In the genomic region with DNA sequence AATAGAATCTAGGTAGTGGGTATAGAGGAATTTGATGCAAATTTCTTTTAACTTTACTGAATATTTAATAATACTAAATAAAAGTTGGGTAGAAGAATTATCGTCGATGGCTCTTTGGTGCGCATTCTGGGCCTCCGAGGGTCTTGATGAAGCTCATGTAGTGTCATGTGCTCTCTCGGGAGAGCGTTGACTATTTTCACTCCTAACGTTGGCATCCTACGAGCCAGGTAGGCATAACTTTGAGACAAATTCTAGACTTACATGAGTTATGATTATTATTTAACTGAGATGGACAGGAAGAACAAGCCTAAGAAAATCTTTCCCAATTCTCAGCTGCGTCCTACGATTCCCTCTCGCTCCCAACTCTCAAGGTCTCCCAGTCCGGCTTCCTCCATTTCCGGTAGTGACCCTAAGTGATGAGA, we compare ENCODE assay signal across 8 cellular contexts. TPM values are rescaled to one million over a fixed set of nuclear protein-coding genes. Genes with fewer than 3 reads are reported as not detected.
A peak's percentile ranks its signal among the peaks of the same experiment; 100 is the strongest.
DNase-seq lines count a peak whose midpoint lies in the region; ATAC-seq, FAIRE-seq and TF ChIP-seq lines count a peak whose summit lies in the region.

No MANE protein-coding gene starts in this region.

- peak overlapping the region; percentile 36 for H3K27ac Mint-ChIP-seq in activated CD8-positive, alpha-beta T cell treated with anti-CD3 and anti-CD28 coated beads, Interleukin-2, amount 10 ng/mL, durations not matched to agents 7 days and 5 days

- FAIRE-seq in small intestine (lab: Jason Lieb, UNC): no peak

- DNase-seq in activated CD8-positive, alpha-beta T cell treated with anti-CD3 and anti-CD28 coated beads, Interleukin-2, amount 10 ng/mL, durations not matched to agents 7 days and 5 days: no peak
- DNase-seq in small intestine: no peak
- no peak for DNase-seq in activated CD4-positive, CD25-positive, alpha-beta regulatory T cell (lab: John Stamatoyannopoulos, UW)
- no peak for DNase-seq in amygdala (lab: John Stamatoyannopoulos, UW)
- no peak for DNase-seq in NCI-H128 (lab: John Stamatoyannopoulos, UW; ENCODE audit: unreplicated experiment)

- peaks cover 45% of the 10 kb centered on the region for H3K4me1 Mint-ChIP-seq in activated CD8-positive, alpha-beta T cell treated with anti-CD3 and anti-CD28 coated beads, Interleukin-2, amount 10 ng/mL, durations not matched to agents 7 days and 5 days (ENCODE audit: low read depth)

- CTCF ChIA-PET in HEK293 (lab: Yijun Ruan, JAX): no interaction called here
- CTCF ChIA-PET in activated CD8-positive, alpha-beta T cell treated with anti-CD3 and anti-CD28 coated beads, Interleukin-2, amount 10 ng/mL, durations not matched to agents 7 days and 5 days (lab: Charles Lee): interaction anchor here (0.9 kb wide), 1 partner anchor 41 kb away, joined by 3 read pairs; no protein-coding TSS in a partner anchor

- H3K4me3 Mint-ChIP-seq in activated CD8-positive, alpha-beta T cell treated with anti-CD3 and anti-CD28 coated beads, Interleukin-2, amount 10 ng/mL, durations not matched to agents 7 days and 5 days: peak overlapping the region; percentile 88

- POLR2A ChIA-PET in HEK293 (lab: Yijun Ruan, JAX): interaction anchor here (0.5 to 1.4 kb wide), 7 partner anchors 10 to 115 kb away, joined by 3 to 7 read pairs (median 4); a partner anchor contains a TSS
- POLR2A ChIA-PET in activated CD8-positive, alpha-beta T cell treated with anti-CD3 and anti-CD28 coated beads, Interleukin-2, amount 10 ng/mL, durations not matched to agents 7 days and 5 days (lab: Charles Lee): interaction anchor here (0.8 to 1.7 kb wide), 2 partner anchors 25 to 468 kb away, joined by 4 to 10 read pairs; a partner anchor contains a TSS

- H3K9me3 ChIP-seq in HEK293 (ENCODE audit: control insufficient read depth, insufficient read depth, low read depth, low read length): no peaks in the 10 kb centered on the region
- no peaks in the 10 kb centered on the region for H3K9me3 ChIP-seq in small intestine (ENCODE audit: control insufficient read depth, low read depth)

- H3K27ac ChIP-seq in HEK293 (ENCODE audit: extremely low read depth, low read depth, low read length) (no peak overlapping the region), small intestine (ENCODE audit: low read depth in 1 of 2, low read length in 1 of 2) (peak overlapping the region; percentile 58 to 83)

- H3K36me3 ChIP-seq in HEK293 (ENCODE audit: control insufficient read depth in 2 of 2, insufficient read depth in 1 of 2, low read length in 2 of 2) (no peaks in the 10 kb centered on the region), small intestine (ENCODE audit: control insufficient read depth in 2 of 2, insufficient read depth in 2 of 2, low read length in 2 of 2) (no peaks in the 10 kb centered on the region)

- H3K4me1 ChIP-seq in HEK293 (ENCODE audit: control insufficient read depth, insufficient read depth, low read length) (no peaks in the 10 kb centered on the region; the same call in 1 of the 2 replicates), small intestine (ENCODE audit: control insufficient read depth in 2 of 2, insufficient read depth in 1 of 2, low read depth in 1 of 2, low read length in 1 of 2) (peaks cover 0 to 4% of the 10 kb centered on the region in 2 donors)

- no peaks in the 10 kb centered on the region for H3K9me3 Mint-ChIP-seq in activated CD8-positive, alpha-beta T cell treated with anti-CD3 and anti-CD28 coated beads, Interleukin-2, amount 10 ng/mL, durations not matched to agents 7 days and 5 days (ENCODE audit: insufficient read depth)

- WGBS in small intestine, 3 donors: 5 to 7% (median 6%) methylated on average over 13 of the region's 13 CpGs

- H3K27me3 Mint-ChIP-seq in activated CD8-positive, alpha-beta T cell treated with anti-CD3 and anti-CD28 coated beads, Interleukin-2, amount 10 ng/mL, durations not matched to agents 7 days and 5 days (ENCODE audit: low read depth): peaks cover 23% of the 10 kb centered on the region

- TF ChIP-seq CTCF in HEK293 (tag by site-specific recombination; IDR thresholded peaks at IDR 0.05): no peak

- H3K27me3 ChIP-seq in small intestine (ENCODE audit: control insufficient read depth in 2 of 2, insufficient read depth in 2 of 2, low read length in 2 of 2): no peaks in the 10 kb centered on the region

- H3K36me3 Mint-ChIP-seq in activated CD8-positive, alpha-beta T cell treated with anti-CD3 and anti-CD28 coated beads, Interleukin-2, amount 10 ng/mL, durations not matched to agents 7 days and 5 days (ENCODE audit: low read depth): peaks cover 5% of the 10 kb centered on the region

- peak overlapping the region; percentile 69 for H3K4me3 ChIP-seq in HEK293 (ENCODE audit: low read depth, low read length)
- peak overlapping the region; percentile 25 for H3K4me3 ChIP-seq in iPS-11a (ENCODE audit: low read depth, low read length)
- H3K4me3 ChIP-seq in small intestine (ENCODE audit: low read depth in 1 of 2, low read length in 2 of 2): peak overlapping the region; percentile 70

- no peak for ATAC-seq in activated CD8-positive, alpha-beta T cell treated with anti-CD3 and anti-CD28 coated beads, Interleukin-2, amount 10 ng/mL, durations not matched to agents 7 days and 5 days
- ATAC-seq in GM18520 (IDR thresholded peaks at IDR 0.05; ENCODE audit: unreplicated experiment): no peak

TF ChIP-seq in HEK293, 187 proteins besides CTCF, POLR2A, EP300 and RAD21:
- TF ChIP-seq ZNF530 (tag by site-specific recombination; IDR thresholded peaks at IDR 0.05; ENCODE audit: low read depth): no peak
- TF ChIP-seq ZNF664 (tag by site-specific recombination; IDR thresholded peaks at IDR 0.05): peak; percentile 93; the same call in 1 of the 2 replicates
TF ChIP-seq in HEK293: peak in this region for 1.

RNA-seq across cellular contexts. Expression of a gene that starts 0.6 kb away (rescaled TPM):
- total RNA-seq in activated CD8-positive, alpha-beta T cell treated with anti-CD3 and anti-CD28 coated beads, Interleukin-2, amount 10 ng/mL, durations not matched to agents 7 days and 5 days: under 1 TPM in 1 of 2 experiments, not detected in 1; 0.83 TPM
- polyA plus RNA-seq in small intestine: 1 to 10 TPM; 1.2 to 1.6 (median 1.6) TPM

RNA-seq across cellular contexts. Expression of a gene that starts 2.0 kb away (rescaled TPM):
- 10 to 100 TPM; 47.6 to 52.2 TPM for total RNA-seq in activated CD8-positive, alpha-beta T cell treated with anti-CD3 and anti-CD28 coated beads, Interleukin-2, amount 10 ng/mL, durations not matched to agents 7 days and 5 days
- polyA plus RNA-seq in small intestine: 1 to 10 TPM; 5.7 to 9.2 (median 9.1) TPM
